Comparison of ENCODE assay signal across 13 cellular contexts in the genomic region with DNA sequence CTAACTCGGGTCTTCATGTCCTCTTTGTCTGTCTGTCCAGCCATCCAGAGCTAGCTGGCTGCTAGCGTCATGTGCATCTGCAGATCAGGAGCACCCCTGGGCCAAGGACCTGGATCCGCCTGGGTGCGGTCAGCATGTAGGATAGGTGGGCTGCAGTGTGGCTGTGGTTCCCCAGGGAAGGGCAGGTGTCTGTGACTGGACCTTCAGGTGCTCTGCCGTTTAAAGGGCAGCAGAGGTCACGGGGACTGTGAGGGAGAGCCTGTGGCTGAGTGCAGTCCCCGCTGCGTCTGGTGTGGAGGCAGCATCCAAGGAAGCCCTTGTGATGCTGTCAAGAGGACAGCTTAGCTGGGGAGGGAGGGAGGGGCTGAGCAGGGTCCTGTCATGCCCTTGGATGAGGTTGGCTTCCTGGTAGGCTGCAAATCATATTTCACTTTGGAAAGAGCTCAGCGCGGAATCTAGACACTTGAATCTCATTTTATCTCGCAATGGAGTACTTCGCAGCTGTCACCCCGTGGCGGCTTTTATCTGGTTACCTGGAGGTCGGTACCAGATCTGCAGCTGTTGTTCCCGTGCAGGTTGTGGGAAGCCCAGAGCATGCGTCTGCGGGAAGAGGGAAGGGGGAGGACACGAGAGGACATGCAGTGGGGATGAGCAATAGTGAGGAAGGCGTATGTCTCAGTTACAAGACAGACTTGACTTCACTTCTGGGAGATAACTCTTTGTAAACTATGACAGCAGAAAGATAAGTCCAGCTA. TPM values are rescaled to one million over a fixed set of nuclear protein-coding genes. Genes with fewer than 3 reads are reported as not detected.
DNase-seq lines count a peak whose midpoint lies in the region; ATAC-seq and TF ChIP-seq lines count a peak whose summit lies in the region.
"Had no signal": no experiment of that assay in that cellular context is flagged by ENCODE, and none has a peak within 500 bp of the region (broad histone marks: within the 10 kb centered on the region; RNA-seq: fewer than 3 reads in every experiment).

No MANE protein-coding gene starts in this region.

- H3K36me3 Mint-ChIP-seq in nephron progenitor cell (ENCODE audit: low read depth): no peaks in the 10 kb centered on the region
- H3K36me3 Mint-ChIP-seq: activated naive CD4-positive, alpha-beta T cell treated with anti-CD3 and anti-CD28 coated beads, Interleukin-2, amount 50 U/mL, for 24 hours; CD8-positive, alpha-beta T cell had no signal

- POLR2A ChIA-PET in PC-9 (lab: Charles Lee; ENCODE audit: unreplicated experiment): no interaction called here

- H3K4me1 Mint-ChIP-seq in nephron progenitor cell: peaks cover 69% of the 10 kb centered on the region

- peaks cover 43% of the 10 kb centered on the region for H3F3A ChIP-seq in PC-9 (ENCODE audit: insufficient read depth, low read depth)

- ATAC-seq in HG03457 (IDR thresholded peaks at IDR 0.05; ENCODE audit: unreplicated experiment) (no peak), GM19023 (IDR thresholded peaks at IDR 0.05; ENCODE audit: unreplicated experiment) (no peak)
- ATAC-seq: CD8-positive, alpha-beta T cell had no signal

- H3K27me3 Mint-ChIP-seq in nephron progenitor cell (ENCODE audit: low read depth, poor library complexity): peaks cover 55% of the 10 kb centered on the region

- H3K9me3 ChIP-seq in PC-9 (ENCODE audit: insufficient read depth, low read depth): no peaks in the 10 kb centered on the region
- H3K9me3 ChIP-seq: SJSA1 had no signal

- H3K36me3 ChIP-seq in PC-9 (ENCODE audit: low read depth): no peaks in the 10 kb centered on the region
- H3K36me3 ChIP-seq: SJSA1 had no signal

- intact Hi-C loops in PC-9 (cut with micrococcal nuclease; ENCODE audit: unreplicated experiment): no loop called here

- H3K27me3 ChIP-seq in PC-9 (ENCODE audit: insufficient read depth, low read depth): no peaks in the 10 kb centered on the region
- H3K27me3 ChIP-seq: SJSA1 had no signal

- peaks cover 4% of the 10 kb centered on the region for H3K9me3 Mint-ChIP-seq in nephron progenitor cell
- H3K9me3 Mint-ChIP-seq: activated naive CD4-positive, alpha-beta T cell treated with anti-CD3 and anti-CD28 coated beads, Interleukin-2, amount 50 U/mL, for 24 hours; CD8-positive, alpha-beta T cell had no signal

- H3K4me3 Mint-ChIP-seq in nephron progenitor cell: peak overlapping the region; percentile 16
- H3K4me3 Mint-ChIP-seq: activated naive CD4-positive, alpha-beta T cell treated with anti-CD3 and anti-CD28 coated beads, Interleukin-2, amount 50 U/mL, for 24 hours; CD8-positive, alpha-beta T cell had no signal

- H3K4me1 ChIP-seq in PC-9 (replicated peaks; ENCODE audit: insufficient read depth): peaks cover 67% of the 10 kb centered on the region

- no TSS peak for BruUV-seq in PC-9 (replicated peaks; lab: Mats Ljungman, UMichigan)

- no peak for TF ChIP-seq CTCF in PC-9 (conservative IDR thresholded peaks at IDR 0.05)
- TF ChIP-seq CTCF in nephron progenitor cell (IDR thresholded peaks at IDR 0.05): no peak

- CTCF ChIA-PET in PC-9 (lab: Charles Lee): no interaction called here

- no peaks in the 10 kb centered on the region for H3K9me2 ChIP-seq in PC-9 (ENCODE audit: insufficient read depth)

- 0 out of 2 replicates have a peak overlapping the region, but pooled peaks have one; percentile 67 for H3K27ac ChIP-seq in PC-9
- H3K27ac ChIP-seq: SJSA1 had no signal

- H2AFZ ChIP-seq in PC-9: no peak overlapping the region

- peak overlapping the region; percentile 73 for H3K4me2 ChIP-seq in PC-9

- no peaks in the 10 kb centered on the region for H3K79me2 ChIP-seq in PC-9 (ENCODE audit: low read depth)

- no peak overlapping the region for H3K4me3 ChIP-seq in PC-9
- H3K4me3 ChIP-seq: SJSA1 had no signal

- DNase-seq in DMS79 (lab: John Stamatoyannopoulos, UW): peak; percentile 61
- peak; percentile 53 for DNase-seq in LHCN-M2 (ENCODE audit: low read depth)
- DNase-seq in PC-9: no peak
- DNase-seq in nephron progenitor cell: no peak
- no peak for DNase-seq in 8988T
- DNase-seq in DMS114 treated with DMSO at 0.1 percent for 48 hours (lab: John Stamatoyannopoulos, UW; ENCODE audit: unreplicated experiment): no peak
- DNase-seq: CD8-positive, alpha-beta T cell; Karpas-422; NCI-H226 had no signal

- H4K20me1 ChIP-seq in PC-9 (ENCODE audit: insufficient read depth): no peaks in the 10 kb centered on the region

- no peak overlapping the region for H3K27ac Mint-ChIP-seq in nephron progenitor cell
- H3K27ac Mint-ChIP-seq: activated naive CD4-positive, alpha-beta T cell treated with anti-CD3 and anti-CD28 coated beads, Interleukin-2, amount 50 U/mL, for 24 hours; CD8-positive, alpha-beta T cell had no signal

RNA-seq across cellular contexts. Expression of a gene that starts 5.9 kb away (rescaled TPM):
- total RNA-seq in LHCN-M2 (2014; rRNA removed) (66.0 and 69.9 TPM in 2 replicates), PC-9 (2021) (74.2 and 86.6 TPM in 2 replicates)
- polyA plus RNA-seq in LHCN-M2 (2012): 60.3 TPM

RNA-seq across cellular contexts. Expression of a gene that starts 23.5 kb away (rescaled TPM):
- 39.8 and 41.6 TPM in 2 replicates for total RNA-seq in LHCN-M2 (2014; rRNA removed)
- 17.1 TPM for polyA plus RNA-seq in LHCN-M2 (2012)
- 23.5 and 30.3 TPM in 2 replicates for total RNA-seq in PC-9 (2021)

Comparison
In these comparisons a context has a peak if more than half of its experiments do, and no peak if none do; other contexts are left out.
1. DNase-seq: peak in DMS79 (single experiment) and LHCN-M2 (single experiment); none in PC-9 (0 of 2), nephron progenitor cell (single experiment), 8988T (single experiment) and DMS114 treated with DMSO at 0.1 percent for 48 hours (single experiment).